In the genomic region with DNA sequence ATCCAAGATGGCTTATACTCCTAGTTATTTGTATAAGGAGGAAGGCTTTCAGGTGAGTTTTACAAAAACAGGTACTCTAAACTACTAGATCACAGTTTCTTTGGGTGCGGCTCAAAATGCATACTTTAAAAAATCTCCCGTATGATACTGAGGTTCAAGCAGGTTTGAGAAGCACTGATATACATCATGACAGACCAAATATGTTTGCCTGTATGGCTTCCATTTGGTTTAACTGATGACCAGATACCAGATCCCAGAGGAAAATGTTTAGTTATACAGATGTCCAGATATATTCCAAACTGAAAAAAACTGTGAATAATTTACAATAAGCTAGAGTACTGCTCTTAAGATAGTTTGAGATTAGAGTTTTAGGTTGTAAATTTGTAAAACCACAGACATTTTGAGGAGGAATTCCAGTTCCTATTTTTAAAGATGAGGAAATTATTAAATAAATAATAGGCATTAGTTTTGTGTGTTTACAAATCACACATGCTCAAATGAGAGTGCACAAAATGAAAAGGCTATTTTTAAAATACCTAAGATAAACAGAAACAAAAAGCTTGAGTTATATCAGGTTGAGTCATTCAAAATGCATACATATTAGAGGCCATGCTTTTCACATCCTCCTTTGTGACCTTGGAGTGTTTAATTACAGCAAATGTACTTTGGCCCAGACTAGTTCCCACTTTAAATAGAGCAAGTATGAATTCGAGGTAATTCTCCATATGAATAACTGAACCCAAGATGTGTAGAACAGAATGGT, we compare ENCODE assay signal across 1 cellular context.
TF ChIP-seq lines count a peak whose summit lies in the region.

No MANE protein-coding gene starts in this region.

TF ChIP-seq in HEK293, 187 proteins besides CTCF, POLR2A, EP300 and RAD21 (continued from another document):
- TF ChIP-seq PRDM1 (tag by site-specific recombination; IDR thresholded peaks at IDR 0.05) (no peak), ZNF518A (tag by site-specific recombination; conservative IDR thresholded peaks at IDR 0.05; ENCODE audit: low read depth) (no peak), ZNF19 (tag by site-specific recombination; IDR thresholded peaks at IDR 0.05; ENCODE audit: low read depth) (no peak), ZNF335 (tag by site-specific recombination; conservative IDR thresholded peaks at IDR 0.05) (peak; percentile 31; the same call in 1 of the 2 replicates)
